Comparison of ENCODE assay signal across 8 cellular contexts in the genomic region with DNA sequence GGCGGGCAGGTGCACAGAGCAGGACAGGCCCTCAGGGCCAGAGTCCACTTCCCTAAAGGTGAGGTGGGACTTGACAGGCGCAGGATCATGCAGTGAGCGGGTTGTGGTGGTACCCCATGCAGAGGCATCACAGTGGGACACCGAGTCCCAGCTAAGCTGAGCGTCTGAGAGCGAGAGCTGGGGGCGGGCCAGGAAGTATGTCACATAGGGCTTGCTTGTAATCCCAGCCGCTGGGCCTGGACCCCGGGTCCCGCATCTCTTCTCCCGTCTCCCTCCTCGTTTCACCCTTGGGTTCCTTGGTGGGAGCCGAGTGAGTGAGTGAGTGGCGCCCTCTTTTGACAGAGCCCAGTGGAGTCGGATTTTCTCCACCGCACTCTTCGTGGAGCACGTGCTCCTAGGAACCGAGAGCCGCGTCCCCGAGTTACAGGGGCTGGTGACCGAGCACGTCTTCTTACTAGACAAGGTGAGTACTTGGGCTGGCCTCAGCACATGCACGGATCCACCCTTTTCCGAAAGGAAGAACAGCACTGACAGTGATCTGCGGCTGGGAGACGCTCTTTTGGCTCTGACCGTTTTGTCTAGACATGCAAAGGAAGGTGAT. TPM values are rescaled to one million over a fixed set of nuclear protein-coding genes. Genes with fewer than 3 reads are reported as not detected.
DNase-seq lines count a peak whose midpoint lies in the region; ATAC-seq and TF ChIP-seq lines count a peak whose summit lies in the region.

No MANE protein-coding gene starts in this region.

- no peaks in the 10 kb centered on the region for H3K27me3 ChIP-seq in uterus

- ATAC-seq in GM21723 (IDR thresholded peaks at IDR 0.05; ENCODE audit: unreplicated experiment) = no peak

- H3K4me3 ChIP-seq in uterus = no peak overlapping the region

- no peaks in the 10 kb centered on the region for H3K9me3 Mint-ChIP-seq in osteocyte (ENCODE audit: unreplicated experiment)

- H3K9me3 ChIP-seq in uterus = no peaks in the 10 kb centered on the region

- H3K36me3 ChIP-seq in uterus = no peaks in the 10 kb centered on the region

- H3K27me3 Mint-ChIP-seq in osteocyte (ENCODE audit: unreplicated experiment) = no peaks in the 10 kb centered on the region

- peaks cover 70% of the 10 kb centered on the region for H3K36me3 Mint-ChIP-seq in osteocyte (ENCODE audit: unreplicated experiment)

- TF ChIP-seq CTCF in osteocyte (IDR thresholded peaks at IDR 0.05) = peak; percentile 44
- peak in 1 of 4 experiments; percentile 8 for TF ChIP-seq CTCF in uterus (IDR thresholded peaks at IDR 0.05)

- H3K27ac ChIP-seq in uterus = peak overlapping the region in 1 of 2 donors; percentile 47

- H3K4me1 ChIP-seq in uterus = no peaks in the 10 kb centered on the region

- no peak overlapping the region for H3K4me3 Mint-ChIP-seq in osteocyte (ENCODE audit: unreplicated experiment)

- H3K4me1 Mint-ChIP-seq in osteocyte (ENCODE audit: unreplicated experiment) = no peaks in the 10 kb centered on the region

- H3K27ac Mint-ChIP-seq in osteocyte (ENCODE audit: unreplicated experiment) = no peak overlapping the region

- intact Hi-C loops in uterus (cut with DNase I; ENCODE audit: low total_unique reads) = no loop called here

- TF ChIP-seq POLR2A in uterus (IDR thresholded peaks at IDR 0.05) = no peak

- peak; percentile 2 for DNase-seq in NCI-H1092 treated with DMSO at 0.1 percent for 48 hours (lab: John Stamatoyannopoulos, UW)
- DNase-seq in NCI-H1092 (lab: John Stamatoyannopoulos, UW) = no peak
- DNase-seq in NCI-H2196 (lab: John Stamatoyannopoulos, UW; ENCODE audit: unreplicated experiment) = peak; percentile 73
- peak; percentile 40 for DNase-seq in dermis blood vessel endothelial cell
- DNase-seq in osteocyte (ENCODE audit: extremely low spot score, unreplicated experiment) = no peak
- DNase-seq in ureter (ENCODE audit: low spot score) = no peak
- DNase-seq in uterus = no peak

RNA-seq across cellular contexts. Expression of gene ENDOV, which starts 50.8 kb away (rescaled TPM):
- total RNA-seq in dermis blood vessel endothelial cell (19.5 and 27.6 TPM in 2 replicates), osteocyte (33.2 and 39.1 TPM in 2 replicates), ureter (21.2 TPM), uterus (10 to 100 TPM in 3 of 4 donors, 1 to 10 TPM in 1; 9.5 to 33.3 (median 18.5) TPM)

Comparison
In these comparisons a context has a peak if more than half of its experiments do, and no peak if none do; other contexts are left out.
1. DNase-seq: peak in NCI-H1092 treated with DMSO at 0.1 percent for 48 hours (single experiment), NCI-H2196 (single experiment) and dermis blood vessel endothelial cell (single experiment); none in NCI-H1092 (single experiment), osteocyte (single experiment), ureter (single experiment) and uterus (0 of 2).